ENCODE assay signal across 9 cellular contexts in the genomic region with DNA sequence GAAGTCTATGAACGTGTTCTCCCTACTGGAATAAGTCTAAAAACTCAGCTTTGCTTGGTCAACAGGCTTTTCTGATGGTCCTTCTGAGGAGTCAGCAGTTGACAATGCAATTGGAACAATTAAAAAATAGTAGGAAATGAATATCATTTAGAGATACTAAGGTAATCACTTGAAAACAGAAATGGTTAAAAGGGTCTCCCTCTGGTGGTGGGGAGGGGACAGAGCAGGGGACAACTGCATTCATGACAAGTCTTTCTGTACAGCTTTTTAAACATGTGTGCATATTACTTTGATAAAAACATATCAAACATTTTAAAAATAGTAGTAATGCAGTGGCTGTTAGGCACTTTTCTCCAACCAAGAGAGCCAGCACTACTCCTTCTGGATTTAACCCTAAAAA.
A peak's percentile ranks its signal among the peaks of the same experiment; 100 is the strongest.
DNase-seq lines count a peak whose midpoint lies in the region; ATAC-seq, FAIRE-seq and TF ChIP-seq lines count a peak whose summit lies in the region.
"Had no signal": no experiment of that assay in that cellular context is flagged by ENCODE, and none has a peak within 500 bp of the region (broad histone marks: within the 10 kb centered on the region; RNA-seq: fewer than 3 reads in every experiment).

No MANE protein-coding gene starts in this region.

- peaks cover 3% of the 10 kb centered on the region for H3K27me3 ChIP-seq in foreskin keratinocyte

- no peaks in the 10 kb centered on the region for H3K4me1 ChIP-seq in foreskin keratinocyte

- ATAC-seq in GM19463 (IDR thresholded peaks at IDR 0.05; ENCODE audit: unreplicated experiment) (peak; percentile 58), foreskin keratinocyte (no peak)

- FAIRE-seq in D721Med (lab: Jason Lieb, UNC) = peak; percentile 61
- FAIRE-seq in H54 (lab: Jason Lieb, UNC) = no peak

- TF ChIP-seq POLR2A in H54 (IDR thresholded peaks at IDR 0.05; ENCODE audit: low read depth, low read length) = no peak

- TF ChIP-seq CTCF in D721Med (IDR thresholded peaks at IDR 0.05; ENCODE audit: insufficient read depth, missing control alignments) (peak; percentile 61), foreskin keratinocyte (conservative IDR thresholded peaks at IDR 0.05) (peak; percentile 53)

- no peak for DNase-seq in D721Med (ENCODE audit: insufficient read length, low spot score)
- DNase-seq in OCI-M1 (lab: John Stamatoyannopoulos, UW) = peak; percentile 62
- DNase-seq in foreskin keratinocyte = no peak
- no peak for DNase-seq in C1 segment of cervical spinal cord (lab: John Stamatoyannopoulos, UW)
- DNase-seq in midbrain (lab: John Stamatoyannopoulos, UW) = no peak
- no peak for DNase-seq in H54 (ENCODE audit: insufficient read length, low spot score)
- no peak for DNase-seq in anterior cingulate cortex (lab: John Stamatoyannopoulos, UW)

- no peak overlapping the region for H3K27ac ChIP-seq in foreskin keratinocyte
- H3K27ac ChIP-seq: SK-N-MC had no signal
